Comparison of ENCODE assay signal across 8 cellular contexts in genomic region chr20:64062276-64062595, GRCh38. TPM values are rescaled to one million over a fixed set of nuclear protein-coding genes. Genes with fewer than 3 reads are reported as not detected.
DNase-seq lines count a peak whose midpoint lies in the region; ATAC-seq lines count a peak whose summit lies in the region.

No MANE protein-coding gene starts in this region.

- H3K4me3 ChIP-seq in HUES64 (ENCODE audit: low read length), result peak overlapping the region; percentile 91

- no peaks in the 10 kb centered on the region for H3K36me3 Mint-ChIP-seq in activated naive CD8-positive, alpha-beta T cell treated with anti-CD3 and anti-CD28 coated beads, Interleukin-2, amount 10 ng/mL, durations not matched to agents 7 days and 5 days
- H3K36me3 Mint-ChIP-seq in immature natural killer cell, result no peaks in the 10 kb centered on the region
- no peaks in the 10 kb centered on the region for H3K36me3 Mint-ChIP-seq in stimulated activated memory B cell treated with anti-CD40 and anti-IgM and Interleukin-4, amounts not matched to agents 10 μg/mL and 1 μg/mL and 100 μg/mL, for 72 hours

- POLR2A ChIA-PET in activated naive CD8-positive, alpha-beta T cell treated with anti-CD3 and anti-CD28 coated beads, Interleukin-2, amount 10 ng/mL, durations not matched to agents 7 days and 5 days (lab: Charles Lee), result interaction anchor here (0.6 to 3.2 kb wide), 10 partner anchors 9 to 541 kb away, joined by 3 to 16 read pairs (median 4); partner anchors contain the start of genes OPRL1, PRPF6 and RGS19

- H3K4me1 ChIP-seq in HUES64 (ENCODE audit: insufficient read depth, low read length), result peaks cover 4% of the 10 kb centered on the region; the same call in 1 of the 2 replicates

- peak overlapping the region; percentile 49; the same call in 1 of the 2 replicates for H3K27ac ChIP-seq in HUES64 (ENCODE audit: low read depth, low read length)

- H3K36me3 ChIP-seq in HUES64 (ENCODE audit: insufficient read depth, low read length), result no peaks in the 10 kb centered on the region

- no peaks in the 10 kb centered on the region for H3K27me3 Mint-ChIP-seq in activated naive CD8-positive, alpha-beta T cell treated with anti-CD3 and anti-CD28 coated beads, Interleukin-2, amount 10 ng/mL, durations not matched to agents 7 days and 5 days
- H3K27me3 Mint-ChIP-seq in immature natural killer cell (ENCODE audit: low read depth in 3 of 3), result peaks cover 3 to 6% (median 5%) of the 10 kb centered on the region in 3 donors
- H3K27me3 Mint-ChIP-seq in stimulated activated memory B cell treated with anti-CD40 and anti-IgM and Interleukin-4, amounts not matched to agents 10 μg/mL and 1 μg/mL and 100 μg/mL, for 72 hours, result no peaks in the 10 kb centered on the region

- DNase-seq in activated naive CD8-positive, alpha-beta T cell treated with anti-CD3 and anti-CD28 coated beads, Interleukin-2, amount 10 ng/mL, durations not matched to agents 7 days and 5 days, result no peak
- DNase-seq in immature natural killer cell, result no peak
- no peak for DNase-seq in SKM-1 (lab: John Stamatoyannopoulos, UW; ENCODE audit: unreplicated experiment)
- no peak for DNase-seq in germinal center (ENCODE audit: low spot score)

- no peaks in the 10 kb centered on the region for H3K9me3 Mint-ChIP-seq in activated naive CD8-positive, alpha-beta T cell treated with anti-CD3 and anti-CD28 coated beads, Interleukin-2, amount 10 ng/mL, durations not matched to agents 7 days and 5 days
- H3K9me3 Mint-ChIP-seq in immature natural killer cell, result no peaks in the 10 kb centered on the region
- no peaks in the 10 kb centered on the region for H3K9me3 Mint-ChIP-seq in stimulated activated memory B cell treated with anti-CD40 and anti-IgM and Interleukin-4, amounts not matched to agents 10 μg/mL and 1 μg/mL and 100 μg/mL, for 72 hours

- peak overlapping the region; percentile 72; the same call in 1 of the 2 replicates for H3K9ac ChIP-seq in HUES64 (ENCODE audit: low read depth, low read length)

- peak overlapping the region; percentile 95 for H3K4me3 Mint-ChIP-seq in activated naive CD8-positive, alpha-beta T cell treated with anti-CD3 and anti-CD28 coated beads, Interleukin-2, amount 10 ng/mL, durations not matched to agents 7 days and 5 days
- peak overlapping the region in 3 of 5 donors; percentile 18 to 71 (median 66) for H3K4me3 Mint-ChIP-seq in immature natural killer cell
- H3K4me3 Mint-ChIP-seq in stimulated activated memory B cell treated with anti-CD40 and anti-IgM and Interleukin-4, amounts not matched to agents 10 μg/mL and 1 μg/mL and 100 μg/mL, for 72 hours, result peak overlapping the region; percentile 93

- 58% methylated on average over 5 of the region's 5 CpGs for WGBS in HUES64

- H3K27ac Mint-ChIP-seq in activated naive CD8-positive, alpha-beta T cell treated with anti-CD3 and anti-CD28 coated beads, Interleukin-2, amount 10 ng/mL, durations not matched to agents 7 days and 5 days, result peak overlapping the region; percentile 36
- no peak overlapping the region for H3K27ac Mint-ChIP-seq in immature natural killer cell
- peak overlapping the region; percentile 86 for H3K27ac Mint-ChIP-seq in stimulated activated memory B cell treated with anti-CD40 and anti-IgM and Interleukin-4, amounts not matched to agents 10 μg/mL and 1 μg/mL and 100 μg/mL, for 72 hours

- H3K4me1 Mint-ChIP-seq in activated naive CD8-positive, alpha-beta T cell treated with anti-CD3 and anti-CD28 coated beads, Interleukin-2, amount 10 ng/mL, durations not matched to agents 7 days and 5 days, result peaks cover 40% of the 10 kb centered on the region
- peaks cover 28 to 50% of the 10 kb centered on the region in 2 donors for H3K4me1 Mint-ChIP-seq in immature natural killer cell
- H3K4me1 Mint-ChIP-seq in stimulated activated memory B cell treated with anti-CD40 and anti-IgM and Interleukin-4, amounts not matched to agents 10 μg/mL and 1 μg/mL and 100 μg/mL, for 72 hours, result peaks cover 53% of the 10 kb centered on the region

- ATAC-seq in activated naive CD8-positive, alpha-beta T cell treated with anti-CD3 and anti-CD28 coated beads, Interleukin-2, amount 10 ng/mL, durations not matched to agents 7 days and 5 days (ENCODE audit: low read depth), result no peak
- no peak for ATAC-seq in stimulated activated memory B cell treated with anti-CD40 and anti-IgM and Interleukin-4, amounts not matched to agents 10 μg/mL and 1 μg/mL and 100 μg/mL, for 72 hours
- ATAC-seq in GM19455 (IDR thresholded peaks at IDR 0.05; ENCODE audit: unreplicated experiment) (no peak), HG03280 (IDR thresholded peaks at IDR 0.05; ENCODE audit: unreplicated experiment) (no peak)

- no peaks in the 10 kb centered on the region for H3K27me3 ChIP-seq in HUES64 (ENCODE audit: insufficient read depth, low read length)

- H3K9me3 ChIP-seq in HUES64 (ENCODE audit: insufficient read depth, low read depth, low read length), result no peaks in the 10 kb centered on the region

RNA-seq across cellular contexts. Expression of gene TCEA2, which starts 0.8 kb away (rescaled TPM):
- polyA plus RNA-seq in HUES64 (2013, experiment 1 of 2), result 31.3 TPM
- polyA plus RNA-seq in HUES64 (2013, experiment 2 of 2), result 39.4 TPM
- total RNA-seq in activated naive CD8-positive, alpha-beta T cell treated with anti-CD3 and anti-CD28 coated beads, Interleukin-2, amount 10 ng/mL, durations not matched to agents 7 days and 5 days, result 10 to 100 TPM; 65.3 to 74.9 TPM
- 10 to 100 TPM; 18.9 to 26.6 (median 24.1) TPM for polyA plus RNA-seq in immature natural killer cell

RNA-seq across cellular contexts. Expression of gene SOX18, which starts 12.8 kb away (rescaled TPM):
- 0.15 TPM for polyA plus RNA-seq in HUES64 (2013, experiment 1 of 2)
- 0.32 TPM for polyA plus RNA-seq in HUES64 (2013, experiment 2 of 2)
- total RNA-seq in activated naive CD8-positive, alpha-beta T cell treated with anti-CD3 and anti-CD28 coated beads, Interleukin-2, amount 10 ng/mL, durations not matched to agents 7 days and 5 days, result under 1 TPM; 0.30 to 0.51 TPM
- polyA plus RNA-seq in immature natural killer cell, result not detected

RNA-seq across cellular contexts. Expression of gene RGS19, which starts 17.1 kb away (rescaled TPM):
- 8.5 TPM for polyA plus RNA-seq in HUES64 (2013, experiment 1 of 2)
- polyA plus RNA-seq in HUES64 (2013, experiment 2 of 2), result 11.2 TPM
- total RNA-seq in activated naive CD8-positive, alpha-beta T cell treated with anti-CD3 and anti-CD28 coated beads, Interleukin-2, amount 10 ng/mL, durations not matched to agents 7 days and 5 days, result 100 to 1,000 TPM in 1 of 2 experiments, 10 to 100 TPM in 1; 95.1 to 106 TPM
- 100 to 1,000 TPM; 124 to 171 (median 132) TPM for polyA plus RNA-seq in immature natural killer cell

RNA-seq across cellular contexts. Expression of gene OPRL1, which starts 17.6 kb away (rescaled TPM):
- 0.40 TPM for polyA plus RNA-seq in HUES64 (2013, experiment 1 of 2)
- polyA plus RNA-seq in HUES64 (2013, experiment 2 of 2), result 0.63 TPM
- 1 to 10 TPM; 1.8 to 2.6 TPM for total RNA-seq in activated naive CD8-positive, alpha-beta T cell treated with anti-CD3 and anti-CD28 coated beads, Interleukin-2, amount 10 ng/mL, durations not matched to agents 7 days and 5 days
- polyA plus RNA-seq in immature natural killer cell, result 1 to 10 TPM in 1 of 3 donors, under 1 TPM in 2; 0.48 to 1.3 (median 0.73) TPM

RNA-seq across cellular contexts. Expression of gene LKAAEAR1, which starts 22.0 kb away (rescaled TPM):
- 0.40 TPM for polyA plus RNA-seq in HUES64 (2013, experiment 1 of 2)
- polyA plus RNA-seq in HUES64 (2013, experiment 2 of 2), result not detected
- 1 to 10 TPM in 1 of 2 experiments, under 1 TPM in 1; 0.57 to 1.1 TPM for total RNA-seq in activated naive CD8-positive, alpha-beta T cell treated with anti-CD3 and anti-CD28 coated beads, Interleukin-2, amount 10 ng/mL, durations not matched to agents 7 days and 5 days
- polyA plus RNA-seq in immature natural killer cell, result not detected

Comparison
In these comparisons a context has a peak if more than half of its experiments do, and no peak if none do; other contexts are left out.
1. H3K27ac Mint-ChIP-seq: peak in activated naive CD8-positive, alpha-beta T cell treated with anti-CD3 and anti-CD28 coated beads, Interleukin-2, amount 10 ng/mL, durations not matched to agents 7 days and 5 days (single experiment) and stimulated activated memory B cell treated with anti-CD40 and anti-IgM and Interleukin-4, amounts not matched to agents 10 μg/mL and 1 μg/mL and 100 μg/mL, for 72 hours (single experiment); none in immature natural killer cell (0 of 6).
2. Peak in every context shown above with its lines, with median percentiles within 50 percentile points of each other: H3K4me3 Mint-ChIP-seq.